Comparison of ENCODE assay signal across 13 cellular contexts in the genomic region with DNA sequence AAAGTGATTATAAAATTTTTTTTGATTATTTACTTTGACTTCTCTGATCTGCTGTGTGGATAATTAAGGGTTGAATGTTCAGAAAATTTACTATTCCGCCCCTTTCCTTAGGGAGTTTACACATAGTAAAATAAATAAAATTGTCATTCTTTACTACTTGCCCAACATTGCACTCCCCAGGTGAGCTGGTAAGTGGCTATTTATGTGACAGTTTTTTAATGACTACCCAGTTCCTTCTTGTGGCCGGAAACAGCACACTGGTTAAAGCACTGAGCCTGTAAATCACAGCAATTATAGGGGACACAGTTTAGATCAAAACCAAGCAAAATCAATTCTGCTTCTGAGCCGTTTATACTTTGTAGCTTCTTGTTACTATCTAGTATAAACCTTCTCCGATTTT.
DNase-seq lines count a peak whose midpoint lies in the region; ATAC-seq, FAIRE-seq and TF ChIP-seq lines count a peak whose summit lies in the region.
"Had no signal": no experiment of that assay in that cellular context is flagged by ENCODE, and none has a peak within 500 bp of the region (broad histone marks: within the 10 kb centered on the region; RNA-seq: fewer than 3 reads in every experiment).

No MANE protein-coding gene starts in this region.

- FAIRE-seq in D721Med (lab: Jason Lieb, UNC), result no peak

- H3K4me1 Mint-ChIP-seq in T-helper 17 cell, result peaks cover 4% of the 10 kb centered on the region

- ATAC-seq in GM18858 (IDR thresholded peaks at IDR 0.05; ENCODE audit: unreplicated experiment) (peak; percentile 93), GM21717 (IDR thresholded peaks at IDR 0.05; ENCODE audit: unreplicated experiment) (peak; percentile 77), HG03469 (IDR thresholded peaks at IDR 0.05; ENCODE audit: unreplicated experiment) (peak; percentile 94), T-helper 17 cell (no peak)

- no peak overlapping the region for H3K4me3 Mint-ChIP-seq in T-helper 17 cell
- H3K4me3 Mint-ChIP-seq: activated naive CD4-positive, alpha-beta T cell treated with anti-CD3 and anti-CD28 coated beads for 36 hours; CD8-positive, alpha-beta memory T cell had no signal

- DNase-seq in left kidney (ENCODE audit: low read depth, low spot score) (peak; percentile 56), D721Med (ENCODE audit: insufficient read length, low spot score) (no peak), epidermal melanocyte (ENCODE audit: insufficient read length, low spot score) (no peak), T-helper 17 cell (no peak), superior temporal gyrus (ENCODE audit: extremely low spot score) (no peak)
- DNase-seq: activated naive CD4-positive, alpha-beta T cell treated with anti-CD3 and anti-CD28 coated beads for 36 hours; CD8-positive, alpha-beta memory T cell; mammary epithelial cell; NCI-H1694; SHP77 treated with DMSO at 0.1 percent for 48 hours had no signal

- no peak overlapping the region for H3K27ac Mint-ChIP-seq in T-helper 17 cell
- H3K27ac Mint-ChIP-seq: activated naive CD4-positive, alpha-beta T cell treated with anti-CD3 and anti-CD28 coated beads for 36 hours; CD8-positive, alpha-beta memory T cell had no signal

- H3K9me3 ChIP-seq in T-helper 17 cell (ENCODE audit: control insufficient read depth, low read length, poor library complexity, severe bottlenecking), result no peaks in the 10 kb centered on the region

- H3K27me3 Mint-ChIP-seq in T-helper 17 cell, result peaks cover 34% of the 10 kb centered on the region

- H3K36me3 Mint-ChIP-seq in T-helper 17 cell (ENCODE audit: low read depth), result no peaks in the 10 kb centered on the region
- H3K36me3 Mint-ChIP-seq: CD8-positive, alpha-beta memory T cell had no signal

- TF ChIP-seq CTCF in D721Med (IDR thresholded peaks at IDR 0.05; ENCODE audit: insufficient read depth, missing control alignments), result no peak
